In the genomic region with DNA sequence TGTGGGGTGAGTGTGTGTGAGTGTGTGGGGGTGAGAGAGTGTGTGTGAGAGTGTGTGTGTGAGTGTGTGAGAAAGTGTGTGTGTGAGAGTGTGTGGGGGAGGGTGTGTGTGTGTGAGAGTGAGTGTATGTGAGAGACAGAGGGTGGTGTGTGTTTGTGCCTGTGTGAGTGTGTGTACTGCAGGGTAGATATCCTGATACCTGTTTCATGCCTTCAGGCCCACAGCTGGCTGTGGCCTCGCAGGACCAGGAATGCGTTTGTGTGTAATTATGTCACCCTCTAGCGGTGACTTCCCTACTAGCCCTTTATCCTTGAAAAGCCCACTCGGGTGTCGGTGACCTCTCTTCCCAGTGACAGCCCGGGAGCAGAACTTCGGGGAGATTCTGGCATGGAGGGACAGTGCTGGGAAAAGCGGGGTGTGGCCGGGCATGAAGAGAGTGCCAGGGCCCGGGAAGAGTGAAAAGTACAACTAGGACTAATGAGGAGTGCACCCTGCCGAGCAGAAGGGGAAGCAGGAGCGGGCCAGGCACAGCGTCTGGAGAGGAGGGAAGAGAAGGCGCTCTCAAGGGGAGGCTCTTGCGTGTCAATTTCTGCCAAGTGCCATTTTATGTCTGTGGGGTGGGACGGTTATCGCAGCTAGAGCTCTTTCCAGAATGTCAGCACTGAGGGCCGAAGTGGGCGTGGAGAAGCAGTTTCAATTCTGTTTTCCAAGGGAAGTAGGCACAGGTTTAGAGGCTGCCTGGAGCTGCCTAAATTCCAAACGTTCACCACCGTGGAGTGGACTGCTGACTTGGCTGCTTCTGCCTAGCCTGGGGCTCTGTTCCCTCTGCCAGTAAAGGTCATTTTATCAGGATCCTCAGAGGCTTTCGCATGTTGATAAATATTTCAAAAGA, we compare ENCODE assay signal across 8 cellular contexts. TPM values are rescaled to one million over a fixed set of nuclear protein-coding genes. Genes with fewer than 3 reads are reported as not detected.
DNase-seq lines count a peak whose midpoint lies in the region; ATAC-seq, FAIRE-seq and TF ChIP-seq lines count a peak whose summit lies in the region.

No MANE protein-coding gene starts in this region.

- peaks cover 6 to 10% of the 10 kb centered on the region in 2 donors for H3K4me1 ChIP-seq in kidney (ENCODE audit: control insufficient read depth in 1 of 2, insufficient read depth in 1 of 2, low read depth in 1 of 2, low read length in 2 of 2)
- H3K4me1 ChIP-seq in smooth muscle cell (ENCODE audit: low read depth) = peaks cover 5% of the 10 kb centered on the region

- under 1% methylated on average over 22 of the region's 22 CpGs for WGBS in smooth muscle cell (ENCODE audit: low lambda C conversion rate)

- H3K27ac ChIP-seq in kidney (ENCODE audit: low read depth in 2 of 2, low read length in 2 of 2) (peak overlapping the region; percentile 77 to 94), smooth muscle cell (ENCODE audit: low read depth) (peak overlapping the region; percentile 64)

- no peaks in the 10 kb centered on the region for H3K36me3 ChIP-seq in kidney (ENCODE audit: control insufficient read depth in 1 of 2, insufficient read depth in 2 of 2, low read length in 2 of 2)
- H3K36me3 ChIP-seq in smooth muscle cell (ENCODE audit: low read depth) = no peaks in the 10 kb centered on the region

- no peaks in the 10 kb centered on the region for H3K9me3 ChIP-seq in kidney (ENCODE audit: control insufficient read depth in 1 of 2, low read length in 2 of 2)
- no peaks in the 10 kb centered on the region for H3K9me3 ChIP-seq in smooth muscle cell (replicated peaks; ENCODE audit: low read depth)

- peak overlapping the region; percentile 83 for H3K4me2 ChIP-seq in smooth muscle cell

- peaks cover 13% of the 10 kb centered on the region for H4K20me1 ChIP-seq in smooth muscle cell (ENCODE audit: low read depth)

- no peaks in the 10 kb centered on the region for H3K79me2 ChIP-seq in smooth muscle cell (ENCODE audit: low read depth)

- no peaks in the 10 kb centered on the region for H3K27me3 ChIP-seq in smooth muscle cell (ENCODE audit: low read depth)

- peaks cover 4% of the 10 kb centered on the region for H3F3A ChIP-seq in smooth muscle cell (ENCODE audit: low read depth)

- H3K4me3 ChIP-seq in choroid plexus epithelial cell (ENCODE audit: low read depth, low read length) (peak overlapping the region; percentile 58), kidney (ENCODE audit: low read length in 2 of 2) (peak overlapping the region; percentile 69), smooth muscle cell (peak overlapping the region; percentile 43)

- DNase-seq in NCI-H2196 (lab: John Stamatoyannopoulos, UW; ENCODE audit: unreplicated experiment) = peak; percentile 46
- peak in 3 of 4 experiments; percentile 6 to 24 (median 22) for DNase-seq in activated CD4-positive, CD25-positive, alpha-beta regulatory T cell (lab: John Stamatoyannopoulos, UW)
- peak; percentile 88 for DNase-seq in choroid plexus epithelial cell (ENCODE audit: low read depth)
- DNase-seq in kidney = peak; percentile 87
- DNase-seq in smooth muscle cell (lab: John Stamatoyannopoulos, UW; ENCODE audit: unreplicated experiment) = no peak
- no peak for DNase-seq in GM19240 (ENCODE audit: insufficient read length, low spot score)

- no peak for FAIRE-seq in kidney (lab: Jason Lieb, UNC)

- peak; percentile 33 for ATAC-seq in HG02870 (IDR thresholded peaks at IDR 0.05; ENCODE audit: unreplicated experiment)

- TF ChIP-seq CTCF in GM12801 (IDR thresholded peaks at IDR 0.05; ENCODE audit: extremely low read depth, insufficient read length) (peak; percentile 50), choroid plexus epithelial cell (conservative IDR thresholded peaks at IDR 0.05; ENCODE audit: low read depth, low read length) (peak; percentile 84), kidney (IDR thresholded peaks at IDR 0.05; ENCODE audit: borderline replicate concordance, extremely low read depth, insufficient read depth) (peak; percentile 85), smooth muscle cell (IDR thresholded peaks at IDR 0.05; ENCODE audit: borderline replicate concordance, insufficient read depth, poor library complexity, severe bottlenecking) (peak; percentile 73)

- peak overlapping the region; percentile 52 for H2AFZ ChIP-seq in smooth muscle cell (ENCODE audit: low read depth)

- H3K9ac ChIP-seq in kidney (ENCODE audit: low read length in 2 of 2) (peak overlapping the region; percentile 0 to 70), smooth muscle cell (ENCODE audit: low read depth) (no peak overlapping the region)

- intact Hi-C loops in kidney (cut with DNase I) = no loop called here

RNA-seq across cellular contexts. Expression of gene FBXL14, which starts 11.0 kb away (rescaled TPM):
- 17.9 TPM for total RNA-seq in kidney
- polyA plus RNA-seq in kidney (ENCODE audit: insufficient read depth, low read depth, low replicate concordance) = 5.3 TPM
- total RNA-seq in smooth muscle cell = 7.4 and 9.3 TPM in 2 replicates
- 5.0 and 6.6 TPM in 2 replicates for polyA plus RNA-seq in smooth muscle cell

RNA-seq across cellular contexts. Expression of gene WNT5B, which starts 23.7 kb away (rescaled TPM):
- total RNA-seq in kidney = 4.8 TPM
- polyA plus RNA-seq in kidney (ENCODE audit: insufficient read depth, low read depth, low replicate concordance) = 3.4 TPM
- total RNA-seq in smooth muscle cell = 8.4 and 11.5 TPM in 2 replicates
- 31.7 and 39.7 TPM in 2 replicates for polyA plus RNA-seq in smooth muscle cell

Comparison
In these comparisons a context has a peak if more than half of its experiments do, and no peak if none do; other contexts are left out.
1. DNase-seq: peak in NCI-H2196 (single experiment), activated CD4-positive, CD25-positive, alpha-beta regulatory T cell (3 of 4), choroid plexus epithelial cell (single experiment) and kidney (single experiment); none in smooth muscle cell (single experiment) and GM19240 (single experiment).
2. Peak in every context shown above with its lines, with median percentiles within 50 percentile points of each other: CTCF ChIP-seq and H3K4me3 ChIP-seq.